ENCODE assay signal across 2 cellular contexts in the genomic region with DNA sequence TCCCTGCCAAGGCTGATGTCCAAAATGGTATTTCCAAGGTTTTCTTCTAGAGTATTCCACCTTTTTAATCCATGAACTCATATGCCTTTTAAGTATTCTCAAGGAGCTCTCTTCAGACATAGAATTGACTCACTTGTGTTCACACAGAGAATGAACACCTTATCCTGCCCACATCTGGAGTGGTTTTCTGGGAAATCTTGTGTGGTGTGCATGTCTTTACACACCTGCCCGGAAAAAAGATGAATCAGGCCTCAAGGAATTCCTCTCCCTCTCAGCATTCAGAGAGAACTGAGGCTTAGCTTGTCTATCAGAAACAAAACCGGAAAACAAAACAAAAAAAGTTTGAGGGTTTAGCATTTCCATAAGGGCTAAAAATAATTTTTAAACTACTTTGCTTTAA.
TF ChIP-seq lines count a peak whose summit lies in the region.

No MANE protein-coding gene starts in this region.

TF ChIP-seq in GM23338, 12 proteins besides CTCF, POLR2A, EP300 and RAD21 (continues in another document):
- TF ChIP-seq, protein P1, sequence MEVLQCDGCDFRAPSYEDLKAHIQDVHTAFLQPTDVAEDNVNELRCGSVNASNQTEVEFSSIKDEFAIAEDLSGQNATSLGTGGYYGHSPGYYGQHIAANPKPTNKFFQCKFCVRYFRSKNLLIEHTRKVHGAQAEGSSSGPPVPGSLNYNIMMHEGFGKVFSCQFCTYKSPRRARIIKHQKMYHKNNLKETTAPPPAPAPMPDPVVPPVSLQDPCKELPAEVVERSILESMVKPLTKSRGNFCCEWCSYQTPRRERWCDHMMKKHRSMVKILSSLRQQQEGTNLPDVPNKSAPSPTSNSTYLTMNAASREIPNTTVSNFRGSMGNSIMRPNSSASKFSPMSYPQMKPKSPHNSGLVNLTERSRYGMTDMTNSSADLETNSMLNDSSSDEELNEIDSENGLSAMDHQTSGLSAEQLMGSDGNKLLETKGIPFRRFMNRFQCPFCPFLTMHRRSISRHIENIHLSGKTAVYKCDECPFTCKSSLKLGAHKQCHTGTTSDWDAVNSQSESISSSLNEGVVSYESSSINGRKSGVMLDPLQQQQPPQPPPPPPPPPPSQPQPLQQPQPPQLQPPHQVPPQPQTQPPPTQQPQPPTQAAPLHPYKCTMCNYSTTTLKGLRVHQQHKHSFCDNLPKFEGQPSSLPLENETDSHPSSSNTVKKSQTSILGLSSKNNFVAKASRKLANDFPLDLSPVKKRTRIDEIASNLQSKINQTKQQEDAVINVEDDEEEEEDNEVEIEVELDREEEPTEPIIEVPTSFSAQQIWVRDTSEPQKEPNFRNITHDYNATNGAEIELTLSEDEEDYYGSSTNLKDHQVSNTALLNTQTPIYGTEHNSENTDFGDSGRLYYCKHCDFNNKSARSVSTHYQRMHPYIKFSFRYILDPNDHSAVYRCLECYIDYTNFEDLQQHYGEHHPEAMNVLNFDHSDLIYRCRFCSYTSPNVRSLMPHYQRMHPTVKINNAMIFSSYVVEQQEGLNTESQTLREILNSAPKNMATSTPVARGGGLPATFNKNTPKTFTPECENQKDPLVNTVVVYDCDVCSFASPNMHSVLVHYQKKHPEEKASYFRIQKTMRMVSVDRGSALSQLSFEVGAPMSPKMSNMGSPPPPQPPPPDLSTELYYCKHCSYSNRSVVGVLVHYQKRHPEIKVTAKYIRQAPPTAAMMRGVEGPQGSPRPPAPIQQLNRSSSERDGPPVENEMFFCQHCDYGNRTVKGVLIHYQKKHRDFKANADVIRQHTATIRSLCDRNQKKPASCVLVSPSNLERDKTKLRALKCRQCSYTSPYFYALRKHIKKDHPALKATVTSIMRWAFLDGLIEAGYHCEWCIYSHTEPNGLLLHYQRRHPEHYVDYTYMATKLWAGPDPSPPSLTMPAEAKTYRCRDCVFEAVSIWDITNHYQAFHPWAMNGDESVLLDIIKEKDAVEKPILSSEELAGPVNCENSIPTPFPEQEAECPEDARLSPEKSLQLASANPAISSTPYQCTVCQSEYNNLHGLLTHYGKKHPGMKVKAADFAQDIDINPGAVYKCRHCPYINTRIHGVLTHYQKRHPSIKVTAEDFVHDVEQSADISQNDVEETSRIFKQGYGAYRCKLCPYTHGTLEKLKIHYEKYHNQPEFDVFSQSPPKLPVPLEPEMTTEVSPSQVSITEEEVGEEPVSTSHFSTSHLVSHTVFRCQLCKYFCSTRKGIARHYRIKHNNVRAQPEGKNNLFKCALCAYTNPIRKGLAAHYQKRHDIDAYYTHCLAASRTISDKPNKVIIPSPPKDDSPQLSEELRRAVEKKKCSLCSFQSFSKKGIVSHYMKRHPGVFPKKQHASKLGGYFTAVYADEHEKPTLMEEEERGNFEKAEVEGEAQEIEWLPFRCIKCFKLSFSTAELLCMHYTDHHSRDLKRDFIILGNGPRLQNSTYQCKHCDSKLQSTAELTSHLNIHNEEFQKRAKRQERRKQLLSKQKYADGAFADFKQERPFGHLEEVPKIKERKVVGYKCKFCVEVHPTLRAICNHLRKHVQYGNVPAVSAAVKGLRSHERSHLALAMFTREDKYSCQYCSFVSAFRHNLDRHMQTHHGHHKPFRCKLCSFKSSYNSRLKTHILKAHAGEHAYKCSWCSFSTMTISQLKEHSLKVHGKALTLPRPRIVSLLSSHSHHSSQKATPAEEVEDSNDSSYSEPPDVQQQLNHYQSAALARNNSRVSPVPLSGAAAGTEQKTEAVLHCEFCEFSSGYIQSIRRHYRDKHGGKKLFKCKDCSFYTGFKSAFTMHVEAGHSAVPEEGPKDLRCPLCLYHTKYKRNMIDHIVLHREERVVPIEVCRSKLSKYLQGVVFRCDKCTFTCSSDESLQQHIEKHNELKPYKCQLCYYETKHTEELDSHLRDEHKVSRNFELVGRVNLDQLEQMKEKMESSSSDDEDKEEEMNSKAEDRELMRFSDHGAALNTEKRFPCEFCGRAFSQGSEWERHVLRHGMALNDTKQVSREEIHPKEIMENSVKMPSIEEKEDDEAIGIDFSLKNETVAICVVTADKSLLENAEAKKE (CRISPR knock-in tag; IDR thresholded peaks at IDR 0.05) = no peak
- no peak for TF ChIP-seq EZH2 (IDR thresholded peaks at IDR 0.05; ENCODE audit: low read depth, unreplicated experiment)
- no peak for TF ChIP-seq NANOG (IDR thresholded peaks at IDR 0.05; ENCODE audit: borderline replicate concordance)
- no peak for TF ChIP-seq EZH2phosphoT487 (IDR thresholded peaks at IDR 0.05; ENCODE audit: unreplicated experiment)
- TF ChIP-seq, protein P2, sequence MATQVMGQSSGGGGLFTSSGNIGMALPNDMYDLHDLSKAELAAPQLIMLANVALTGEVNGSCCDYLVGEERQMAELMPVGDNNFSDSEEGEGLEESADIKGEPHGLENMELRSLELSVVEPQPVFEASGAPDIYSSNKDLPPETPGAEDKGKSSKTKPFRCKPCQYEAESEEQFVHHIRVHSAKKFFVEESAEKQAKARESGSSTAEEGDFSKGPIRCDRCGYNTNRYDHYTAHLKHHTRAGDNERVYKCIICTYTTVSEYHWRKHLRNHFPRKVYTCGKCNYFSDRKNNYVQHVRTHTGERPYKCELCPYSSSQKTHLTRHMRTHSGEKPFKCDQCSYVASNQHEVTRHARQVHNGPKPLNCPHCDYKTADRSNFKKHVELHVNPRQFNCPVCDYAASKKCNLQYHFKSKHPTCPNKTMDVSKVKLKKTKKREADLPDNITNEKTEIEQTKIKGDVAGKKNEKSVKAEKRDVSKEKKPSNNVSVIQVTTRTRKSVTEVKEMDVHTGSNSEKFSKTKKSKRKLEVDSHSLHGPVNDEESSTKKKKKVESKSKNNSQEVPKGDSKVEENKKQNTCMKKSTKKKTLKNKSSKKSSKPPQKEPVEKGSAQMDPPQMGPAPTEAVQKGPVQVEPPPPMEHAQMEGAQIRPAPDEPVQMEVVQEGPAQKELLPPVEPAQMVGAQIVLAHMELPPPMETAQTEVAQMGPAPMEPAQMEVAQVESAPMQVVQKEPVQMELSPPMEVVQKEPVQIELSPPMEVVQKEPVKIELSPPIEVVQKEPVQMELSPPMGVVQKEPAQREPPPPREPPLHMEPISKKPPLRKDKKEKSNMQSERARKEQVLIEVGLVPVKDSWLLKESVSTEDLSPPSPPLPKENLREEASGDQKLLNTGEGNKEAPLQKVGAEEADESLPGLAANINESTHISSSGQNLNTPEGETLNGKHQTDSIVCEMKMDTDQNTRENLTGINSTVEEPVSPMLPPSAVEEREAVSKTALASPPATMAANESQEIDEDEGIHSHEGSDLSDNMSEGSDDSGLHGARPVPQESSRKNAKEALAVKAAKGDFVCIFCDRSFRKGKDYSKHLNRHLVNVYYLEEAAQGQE (IDR thresholded peaks at IDR 0.05; ENCODE audit: unreplicated experiment) = no peak
- TF ChIP-seq ZNF114 (CRISPR knock-in tag; IDR thresholded peaks at IDR 0.05) = no peak
- TF ChIP-seq STAT1 (IDR thresholded peaks at IDR 0.05; ENCODE audit: unreplicated experiment) = no peak
- TF ChIP-seq JUNB (IDR thresholded peaks at IDR 0.05; ENCODE audit: unreplicated experiment) = no peak
- TF ChIP-seq ETS1 (IDR thresholded peaks at IDR 0.05) = no peak
- no peak for TF ChIP-seq ZNF331 (CRISPR knock-in tag; IDR thresholded peaks at IDR 0.05; ENCODE audit: low read depth)

TF ChIP-seq in H1, 55 proteins besides CTCF, POLR2A, EP300 and RAD21 (continued from another document):
- TF ChIP-seq, protein P3, sequence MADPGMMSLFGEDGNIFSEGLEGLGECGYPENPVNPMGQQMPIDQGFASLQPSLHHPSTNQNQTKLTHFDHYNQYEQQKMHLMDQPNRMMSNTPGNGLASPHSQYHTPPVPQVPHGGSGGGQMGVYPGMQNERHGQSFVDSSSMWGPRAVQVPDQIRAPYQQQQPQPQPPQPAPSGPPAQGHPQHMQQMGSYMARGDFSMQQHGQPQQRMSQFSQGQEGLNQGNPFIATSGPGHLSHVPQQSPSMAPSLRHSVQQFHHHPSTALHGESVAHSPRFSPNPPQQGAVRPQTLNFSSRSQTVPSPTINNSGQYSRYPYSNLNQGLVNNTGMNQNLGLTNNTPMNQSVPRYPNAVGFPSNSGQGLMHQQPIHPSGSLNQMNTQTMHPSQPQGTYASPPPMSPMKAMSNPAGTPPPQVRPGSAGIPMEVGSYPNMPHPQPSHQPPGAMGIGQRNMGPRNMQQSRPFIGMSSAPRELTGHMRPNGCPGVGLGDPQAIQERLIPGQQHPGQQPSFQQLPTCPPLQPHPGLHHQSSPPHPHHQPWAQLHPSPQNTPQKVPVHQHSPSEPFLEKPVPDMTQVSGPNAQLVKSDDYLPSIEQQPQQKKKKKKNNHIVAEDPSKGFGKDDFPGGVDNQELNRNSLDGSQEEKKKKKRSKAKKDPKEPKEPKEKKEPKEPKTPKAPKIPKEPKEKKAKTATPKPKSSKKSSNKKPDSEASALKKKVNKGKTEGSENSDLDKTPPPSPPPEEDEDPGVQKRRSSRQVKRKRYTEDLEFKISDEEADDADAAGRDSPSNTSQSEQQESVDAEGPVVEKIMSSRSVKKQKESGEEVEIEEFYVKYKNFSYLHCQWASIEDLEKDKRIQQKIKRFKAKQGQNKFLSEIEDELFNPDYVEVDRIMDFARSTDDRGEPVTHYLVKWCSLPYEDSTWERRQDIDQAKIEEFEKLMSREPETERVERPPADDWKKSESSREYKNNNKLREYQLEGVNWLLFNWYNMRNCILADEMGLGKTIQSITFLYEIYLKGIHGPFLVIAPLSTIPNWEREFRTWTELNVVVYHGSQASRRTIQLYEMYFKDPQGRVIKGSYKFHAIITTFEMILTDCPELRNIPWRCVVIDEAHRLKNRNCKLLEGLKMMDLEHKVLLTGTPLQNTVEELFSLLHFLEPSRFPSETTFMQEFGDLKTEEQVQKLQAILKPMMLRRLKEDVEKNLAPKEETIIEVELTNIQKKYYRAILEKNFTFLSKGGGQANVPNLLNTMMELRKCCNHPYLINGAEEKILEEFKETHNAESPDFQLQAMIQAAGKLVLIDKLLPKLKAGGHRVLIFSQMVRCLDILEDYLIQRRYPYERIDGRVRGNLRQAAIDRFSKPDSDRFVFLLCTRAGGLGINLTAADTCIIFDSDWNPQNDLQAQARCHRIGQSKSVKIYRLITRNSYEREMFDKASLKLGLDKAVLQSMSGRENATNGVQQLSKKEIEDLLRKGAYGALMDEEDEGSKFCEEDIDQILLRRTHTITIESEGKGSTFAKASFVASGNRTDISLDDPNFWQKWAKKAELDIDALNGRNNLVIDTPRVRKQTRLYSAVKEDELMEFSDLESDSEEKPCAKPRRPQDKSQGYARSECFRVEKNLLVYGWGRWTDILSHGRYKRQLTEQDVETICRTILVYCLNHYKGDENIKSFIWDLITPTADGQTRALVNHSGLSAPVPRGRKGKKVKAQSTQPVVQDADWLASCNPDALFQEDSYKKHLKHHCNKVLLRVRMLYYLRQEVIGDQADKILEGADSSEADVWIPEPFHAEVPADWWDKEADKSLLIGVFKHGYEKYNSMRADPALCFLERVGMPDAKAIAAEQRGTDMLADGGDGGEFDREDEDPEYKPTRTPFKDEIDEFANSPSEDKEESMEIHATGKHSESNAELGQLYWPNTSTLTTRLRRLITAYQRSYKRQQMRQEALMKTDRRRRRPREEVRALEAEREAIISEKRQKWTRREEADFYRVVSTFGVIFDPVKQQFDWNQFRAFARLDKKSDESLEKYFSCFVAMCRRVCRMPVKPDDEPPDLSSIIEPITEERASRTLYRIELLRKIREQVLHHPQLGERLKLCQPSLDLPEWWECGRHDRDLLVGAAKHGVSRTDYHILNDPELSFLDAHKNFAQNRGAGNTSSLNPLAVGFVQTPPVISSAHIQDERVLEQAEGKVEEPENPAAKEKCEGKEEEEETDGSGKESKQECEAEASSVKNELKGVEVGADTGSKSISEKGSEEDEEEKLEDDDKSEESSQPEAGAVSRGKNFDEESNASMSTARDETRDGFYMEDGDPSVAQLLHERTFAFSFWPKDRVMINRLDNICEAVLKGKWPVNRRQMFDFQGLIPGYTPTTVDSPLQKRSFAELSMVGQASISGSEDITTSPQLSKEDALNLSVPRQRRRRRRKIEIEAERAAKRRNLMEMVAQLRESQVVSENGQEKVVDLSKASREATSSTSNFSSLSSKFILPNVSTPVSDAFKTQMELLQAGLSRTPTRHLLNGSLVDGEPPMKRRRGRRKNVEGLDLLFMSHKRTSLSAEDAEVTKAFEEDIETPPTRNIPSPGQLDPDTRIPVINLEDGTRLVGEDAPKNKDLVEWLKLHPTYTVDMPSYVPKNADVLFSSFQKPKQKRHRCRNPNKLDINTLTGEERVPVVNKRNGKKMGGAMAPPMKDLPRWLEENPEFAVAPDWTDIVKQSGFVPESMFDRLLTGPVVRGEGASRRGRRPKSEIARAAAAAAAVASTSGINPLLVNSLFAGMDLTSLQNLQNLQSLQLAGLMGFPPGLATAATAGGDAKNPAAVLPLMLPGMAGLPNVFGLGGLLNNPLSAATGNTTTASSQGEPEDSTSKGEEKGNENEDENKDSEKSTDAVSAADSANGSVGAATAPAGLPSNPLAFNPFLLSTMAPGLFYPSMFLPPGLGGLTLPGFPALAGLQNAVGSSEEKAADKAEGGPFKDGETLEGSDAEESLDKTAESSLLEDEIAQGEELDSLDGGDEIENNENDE (IDR thresholded peaks at IDR 0.05; ENCODE audit: insufficient replicate concordance, low read length) = no peak
- TF ChIP-seq SIN3A (conservative IDR thresholded peaks at IDR 0.05 in 1 of 2, IDR thresholded peaks at IDR 0.05 in 1 of 2; ENCODE audit: low read depth in 1 of 2, low read length in 2 of 2) (no peak), SP1 (IDR thresholded peaks at IDR 0.05; ENCODE audit: low read depth, low read length) (no peak), TAF7 (optimal IDR thresholded peaks at IDR 0.05; ENCODE audit: borderline replicate concordance, low read depth, low read length) (no peak), USF2 (IDR thresholded peaks at IDR 0.05; ENCODE audit: low read length) (no peak), HDAC6 (IDR thresholded peaks at IDR 0.05; ENCODE audit: low read depth, low read length) (no peak), NANOG (IDR thresholded peaks at IDR 0.05; ENCODE audit: insufficient read depth, low read depth, low read length, poor library complexity, severe bottlenecking) (no peak), SIX5 (IDR thresholded peaks at IDR 0.05; ENCODE audit: low read depth, low read length) (no peak), RFX5 (IDR thresholded peaks at IDR 0.05; ENCODE audit: borderline replicate concordance, low read depth, low read length) (no peak), FOSL1 (IDR thresholded peaks at IDR 0.05; ENCODE audit: insufficient read depth, low read depth, low read length) (no peak), TCF12 (IDR thresholded peaks at IDR 0.05; ENCODE audit: low read depth, low read length) (no peak)
- TF ChIP-seq, protein P4, sequence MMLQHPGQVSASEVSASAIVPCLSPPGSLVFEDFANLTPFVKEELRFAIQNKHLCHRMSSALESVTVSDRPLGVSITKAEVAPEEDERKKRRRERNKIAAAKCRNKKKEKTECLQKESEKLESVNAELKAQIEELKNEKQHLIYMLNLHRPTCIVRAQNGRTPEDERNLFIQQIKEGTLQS (IDR thresholded peaks at IDR 0.05; ENCODE audit: insufficient read depth, low read depth, low read length) = no peak
- TF ChIP-seq, protein P5, sequence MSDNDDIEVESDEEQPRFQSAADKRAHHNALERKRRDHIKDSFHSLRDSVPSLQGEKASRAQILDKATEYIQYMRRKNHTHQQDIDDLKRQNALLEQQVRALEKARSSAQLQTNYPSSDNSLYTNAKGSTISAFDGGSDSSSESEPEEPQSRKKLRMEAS (IDR thresholded peaks at IDR 0.05) = no peak
